Comparison of ENCODE assay signal across 8 cellular contexts in genomic region chr1:211305044-211305443, GRCh38. TPM values are rescaled to one million over a fixed set of nuclear protein-coding genes. Genes with fewer than 3 reads are reported as not detected.
A peak's percentile ranks its signal among the peaks of the same experiment; 100 is the strongest.
DNase-seq lines count a peak whose midpoint lies in the region; ATAC-seq, FAIRE-seq and TF ChIP-seq lines count a peak whose summit lies in the region.

No MANE protein-coding gene starts in this region.

- ATAC-seq in GM21381 (IDR thresholded peaks at IDR 0.05; ENCODE audit: unreplicated experiment) (peak; percentile 97), HG03432 (IDR thresholded peaks at IDR 0.05; ENCODE audit: unreplicated experiment) (peak; percentile 97)

- peak overlapping the region; percentile 11 for H3K4me2 ChIP-seq in fibroblast of lung (ENCODE audit: extremely low read depth, insufficient read depth, low read length)

- DNase-seq in GM12891 (ENCODE audit: insufficient read length, low spot score) = no peak
- peak in 1 of 2 donors; percentile 40 for DNase-seq in fibroblast of lung (ENCODE audit: low read depth in 2 of 2)
- no peak for DNase-seq in SHP77 treated with DMSO at 0.1 percent for 48 hours (lab: John Stamatoyannopoulos, UW)
- no peak for DNase-seq in SW480 (ENCODE audit: low spot score)
- no peak for DNase-seq in thyroid gland
- DNase-seq in NCI-H1417 treated with DMSO at 0.1 percent for 48 hours (lab: John Stamatoyannopoulos, UW) = no peak

- H2AFZ ChIP-seq in fibroblast of lung (ENCODE audit: low read length) = no peak overlapping the region

- H3K4me1 ChIP-seq in fibroblast of lung (ENCODE audit: control insufficient read depth, extremely low read depth, insufficient read depth, low read length) (no peaks in the 10 kb centered on the region), thyroid gland (no peaks in the 10 kb centered on the region)

- no peak overlapping the region for H3K9ac ChIP-seq in fibroblast of lung (ENCODE audit: insufficient read depth, low read length)

- H3K4me3 ChIP-seq in fibroblast of lung (replicated peaks in 1 of 4; ENCODE audit: control extremely low read depth in 1 of 4, insufficient read depth in 1 of 4, low read depth in 3 of 4, low read length in 4 of 4) (no peak overlapping the region), thyroid gland (replicated peaks in 1 of 3) (no peak overlapping the region)

- peaks cover 1% of the 10 kb centered on the region for H3K36me3 ChIP-seq in fibroblast of lung (ENCODE audit: control insufficient read depth, insufficient read depth, low read length)
- H3K36me3 ChIP-seq in thyroid gland = peaks cover 7 to 8% of the 10 kb centered on the region in 2 donors

- H3K79me2 ChIP-seq in fibroblast of lung (ENCODE audit: control insufficient read depth, insufficient read depth, low read length) = no peaks in the 10 kb centered on the region

- no peaks in the 10 kb centered on the region for H3K9me3 ChIP-seq in fibroblast of lung (ENCODE audit: control insufficient read depth, insufficient read depth, low read depth, low read length)
- H3K9me3 ChIP-seq in thyroid gland = no peaks in the 10 kb centered on the region

- no peaks in the 10 kb centered on the region for H4K20me1 ChIP-seq in fibroblast of lung (ENCODE audit: control insufficient read depth, extremely low read depth, insufficient read depth, low read length)

- TF ChIP-seq CTCF in fibroblast of lung (conservative IDR thresholded peaks at IDR 0.05 in 1 of 2, IDR thresholded peaks at IDR 0.05 in 1 of 2; ENCODE audit: low read depth in 1 of 2, low read length in 2 of 2) = no peak
- TF ChIP-seq CTCF in thyroid gland (IDR thresholded peaks at IDR 0.05) = no peak

- WGBS in thyroid gland, 2 donors = 93 to 96% methylated on average over 3 of the region's 3 CpGs

- TF ChIP-seq POLR2A in GM12891 (IDR thresholded peaks at IDR 0.05; ENCODE audit: low read depth, low read length) = no peak
- TF ChIP-seq POLR2A in thyroid gland (IDR thresholded peaks at IDR 0.05) = no peak

- intact Hi-C loops in thyroid gland (cut with DNase I) = no loop called here

- peak; percentile 83 for FAIRE-seq in GM12891 (lab: Jason Lieb, UNC)

- H3K27ac ChIP-seq in fibroblast of lung (ENCODE audit: insufficient read depth, low read length) = peak overlapping the region; percentile 0
- H3K27ac ChIP-seq in thyroid gland = no peak overlapping the region

- no peaks in the 10 kb centered on the region for H3K27me3 ChIP-seq in fibroblast of lung (ENCODE audit: control insufficient read depth, insufficient read depth, low read length)
- no peaks in the 10 kb centered on the region for H3K27me3 ChIP-seq in thyroid gland

TF ChIP-seq in GM12891, 5 proteins besides CTCF, POLR2A, EP300 and RAD21:
- no peak for TF ChIP-seq TAF1 (IDR thresholded peaks at IDR 0.05; ENCODE audit: low read depth, low read length)
- no peak for TF ChIP-seq SPI1 (IDR thresholded peaks at IDR 0.05; ENCODE audit: low read depth, low read length)
- no peak for TF ChIP-seq PAX5 (IDR thresholded peaks at IDR 0.05; ENCODE audit: insufficient read depth, low read length, severe bottlenecking)
- TF ChIP-seq POLR2AphosphoS5 (IDR thresholded peaks at IDR 0.05; ENCODE audit: low read depth, low read length) = no peak
- TF ChIP-seq POU2F2 (IDR thresholded peaks at IDR 0.05; ENCODE audit: low read depth, low read length) = no peak
TF ChIP-seq in GM12891: peak in this region for 0.

RNA-seq across cellular contexts. Expression of gene TRAF5, which starts 21.6 kb away (rescaled TPM):
- 16.0 TPM for polyA plus RNA-seq in GM12891 (2012; ENCODE audit: low read depth, missing spikeins)
- total RNA-seq in fibroblast of lung (12.1 and 13.5 TPM in 2 replicates), thyroid gland (1 to 10 TPM; 3.1 to 5.9 (median 4.0) TPM)
- 8.6 and 20.9 TPM in 2 replicates for polyA plus RNA-seq in fibroblast of lung
- 4.4 and 11.7 TPM in 2 replicates for polyA plus RNA-seq in fibroblast of lung (2012)
- 10.4 and 23.1 TPM in 2 replicates for polyA minus RNA-seq in fibroblast of lung (ENCODE audit: low replicate concordance)

RNA-seq across cellular contexts. Expression of gene RCOR3, which starts 45.9 kb away (rescaled TPM):
- polyA plus RNA-seq in GM12891 (2012; ENCODE audit: low read depth, missing spikeins) = 19.8 TPM
- total RNA-seq in fibroblast of lung (17.5 and 24.9 TPM in 2 replicates), thyroid gland (100 to 1,000 TPM in 2 of 4 donors, 10 to 100 TPM in 2; 78.1 to 110 (median 102) TPM)
- 28.0 and 38.1 TPM in 2 replicates for polyA plus RNA-seq in fibroblast of lung
- polyA plus RNA-seq in fibroblast of lung (2012) = 20.6 and 24.4 TPM in 2 replicates
- 11.6 and 12.7 TPM in 2 replicates for polyA minus RNA-seq in fibroblast of lung (ENCODE audit: low replicate concordance)
